12 cellular contexts compared by ENCODE assay signal in the genomic region with DNA sequence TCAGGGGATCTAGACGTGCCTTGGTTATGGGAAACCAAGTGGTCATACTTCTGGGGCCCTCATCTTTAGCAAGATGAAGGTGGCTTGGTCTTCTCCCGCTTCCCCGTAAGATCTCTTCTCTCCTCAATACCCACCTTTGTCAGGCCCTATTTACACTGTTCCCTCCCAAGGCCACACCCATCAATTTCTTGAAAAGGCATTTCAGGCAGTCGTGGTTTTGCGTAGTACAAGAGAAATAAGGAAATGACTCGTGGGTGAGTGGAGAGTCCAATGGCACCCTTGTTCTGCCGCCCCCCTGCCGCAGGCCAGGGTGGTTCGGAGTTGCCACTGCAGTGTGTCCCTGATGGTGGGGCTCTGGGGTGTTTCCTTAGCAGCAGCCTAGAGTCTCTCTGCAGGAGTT. TPM values are rescaled to one million over a fixed set of nuclear protein-coding genes. Genes with fewer than 3 reads are reported as not detected.
DNase-seq lines count a peak whose midpoint lies in the region; ATAC-seq and TF ChIP-seq lines count a peak whose summit lies in the region.
"Had no signal": no experiment of that assay in that cellular context is flagged by ENCODE, and none has a peak within 500 bp of the region (broad histone marks: within the 10 kb centered on the region; RNA-seq: fewer than 3 reads in every experiment).

No MANE protein-coding gene starts in this region.

- ATAC-seq in activated CD8-positive, alpha-beta memory T cell treated with anti-CD3 and anti-CD28 coated beads, Interleukin-2, amount 10 ng/mL, durations not matched to agents 7 days and 5 days = peak; percentile 42
- ATAC-seq in GM21576 (IDR thresholded peaks at IDR 0.05; ENCODE audit: unreplicated experiment) = no peak
- ATAC-seq in stimulated activated memory B cell treated with anti-CD40 and anti-IgM and Interleukin-4, amounts not matched to agents 10 μg/mL and 1 μg/mL and 100 μg/mL, for 72 hours = no peak

- H3K36me3 ChIP-seq in SK-N-SH (replicated peaks in 1 of 2; ENCODE audit: control insufficient read depth in 1 of 2, insufficient read depth in 2 of 2, low read length in 1 of 2) = no peaks in the 10 kb centered on the region
- no peaks in the 10 kb centered on the region for H3K36me3 ChIP-seq in transverse colon

- WGBS in SK-N-SH (ENCODE audit: low lambda C conversion rate) = 44% methylated on average over 9 of the region's 9 CpGs
- 43% methylated on average over 9 of the region's 9 CpGs; no CpG with 5 or more reads in 1 of the 2 donors for WGBS in transverse colon (ENCODE audit: low coverage in 1 of 2), 2 donors

- no peaks in the 10 kb centered on the region for H3K27me3 ChIP-seq in SK-N-SH (ENCODE audit: insufficient read depth)
- H3K27me3 ChIP-seq in transverse colon = no peaks in the 10 kb centered on the region

- H3K9me3 ChIP-seq in SK-N-SH = no peaks in the 10 kb centered on the region
- H3K9me3 ChIP-seq in transverse colon = no peaks in the 10 kb centered on the region

- no peaks in the 10 kb centered on the region for H3K9me2 ChIP-seq in SK-N-SH

- H3K27ac ChIP-seq in SK-N-SH (ENCODE audit: low read depth in 2 of 2, low read length in 1 of 2) (no peak overlapping the region), transverse colon (peak overlapping the region; percentile 48 to 76 (median 72))

- intact Hi-C loops in transverse colon (cut with DNase I; ENCODE audit: low total_unique reads) = no loop called here

- H3K27me3 Mint-ChIP-seq in activated CD8-positive, alpha-beta memory T cell treated with anti-CD3 and anti-CD28 coated beads, Interleukin-2, amount 10 ng/mL, durations not matched to agents 7 days and 5 days = peaks cover 39% of the 10 kb centered on the region
- peaks cover 9% of the 10 kb centered on the region for H3K27me3 Mint-ChIP-seq in stimulated activated memory B cell treated with anti-CD40 and anti-IgM and Interleukin-4, amounts not matched to agents 10 μg/mL and 1 μg/mL and 100 μg/mL, for 72 hours

- H3K9me3 Mint-ChIP-seq in activated CD8-positive, alpha-beta memory T cell treated with anti-CD3 and anti-CD28 coated beads, Interleukin-2, amount 10 ng/mL, durations not matched to agents 7 days and 5 days (ENCODE audit: low read depth) = no peaks in the 10 kb centered on the region
- H3K9me3 Mint-ChIP-seq in stimulated activated memory B cell treated with anti-CD40 and anti-IgM and Interleukin-4, amounts not matched to agents 10 μg/mL and 1 μg/mL and 100 μg/mL, for 72 hours = no peaks in the 10 kb centered on the region

- H4K20me1 ChIP-seq in SK-N-SH (ENCODE audit: insufficient read depth) = no peaks in the 10 kb centered on the region

- no peaks in the 10 kb centered on the region for H3K79me2 ChIP-seq in SK-N-SH (ENCODE audit: insufficient read depth)

- H3K4me1 Mint-ChIP-seq in activated CD8-positive, alpha-beta memory T cell treated with anti-CD3 and anti-CD28 coated beads, Interleukin-2, amount 10 ng/mL, durations not matched to agents 7 days and 5 days = peaks cover 18% of the 10 kb centered on the region
- no peaks in the 10 kb centered on the region for H3K4me1 Mint-ChIP-seq in stimulated activated memory B cell treated with anti-CD40 and anti-IgM and Interleukin-4, amounts not matched to agents 10 μg/mL and 1 μg/mL and 100 μg/mL, for 72 hours

- CTCF ChIA-PET in activated CD8-positive, alpha-beta memory T cell treated with anti-CD3 and anti-CD28 coated beads, Interleukin-2, amount 10 ng/mL, durations not matched to agents 7 days and 5 days (lab: Charles Lee) = interaction anchor here (0.7 to 1.2 kb wide), 2 partner anchors 33 to 457 kb away, joined by 3 read pairs; no protein-coding TSS in a partner anchor
- CTCF ChIA-PET in SK-N-SH (lab: Yijun Ruan, JAX) = interaction anchor here (0.8 kb wide), 1 partner anchor 69 kb away, joined by 3 read pairs; a partner anchor contains a TSS

- H3K4me1 ChIP-seq in SK-N-SH (ENCODE audit: control insufficient read depth in 1 of 2, insufficient read depth in 2 of 2, low read depth in 1 of 2, low read length in 1 of 2) (peaks cover 5 to 9% of the 10 kb centered on the region in 2 experiments; a peak in 2 of 4 replicates), transverse colon (peaks cover 0 to 60% (median 25%) of the 10 kb centered on the region in 4 donors)

- peak; percentile 18 for TF ChIP-seq POLR2A in transverse colon (IDR thresholded peaks at IDR 0.05)

- TF ChIP-seq CTCF in SK-N-SH (IDR thresholded peaks at IDR 0.05) (no peak), fibroblast of mammary gland (conservative IDR thresholded peaks at IDR 0.05; ENCODE audit: control insufficient read depth, insufficient read depth, low read depth, low read length) (no peak), transverse colon (IDR thresholded peaks at IDR 0.05) (no peak)

- peaks cover 5% of the 10 kb centered on the region for H3F3A ChIP-seq in SK-N-SH (replicated peaks; ENCODE audit: insufficient read depth)

- H3K36me3 Mint-ChIP-seq in activated CD8-positive, alpha-beta memory T cell treated with anti-CD3 and anti-CD28 coated beads, Interleukin-2, amount 10 ng/mL, durations not matched to agents 7 days and 5 days = no peaks in the 10 kb centered on the region
- H3K36me3 Mint-ChIP-seq in stimulated activated memory B cell treated with anti-CD40 and anti-IgM and Interleukin-4, amounts not matched to agents 10 μg/mL and 1 μg/mL and 100 μg/mL, for 72 hours = no peaks in the 10 kb centered on the region

- TF ChIP-seq EP300 in SK-N-SH (IDR thresholded peaks at IDR 0.05; ENCODE audit: borderline replicate concordance in 1 of 2, low read depth in 1 of 2, low read length in 1 of 2) = no peak
- TF ChIP-seq EP300 in transverse colon (IDR thresholded peaks at IDR 0.05; ENCODE audit: low read depth) = no peak

- H3K4me3 ChIP-seq in SK-N-SH (ENCODE audit: low read depth in 2 of 2, low read length in 1 of 2) (no peak overlapping the region), fibroblast of mammary gland (ENCODE audit: control insufficient read depth, low read depth, low read length) (no peak overlapping the region), transverse colon (no peak overlapping the region)

- POLR2A ChIA-PET in SK-N-SH (lab: Yijun Ruan, JAX) = no interaction called here

- H3K4me2 ChIP-seq in SK-N-SH = no peak overlapping the region

- in situ Hi-C loops in transverse colon (cut with MboI; ENCODE audit: low pct_ligation_motif_present in 1 of 4, low pct_unique_long_range_greater_than_20kb in 1 of 4, low sequenced_read_pairs in 3 of 4) = no loop called here

- no peak for DNase-seq in activated CD8-positive, alpha-beta memory T cell treated with anti-CD3 and anti-CD28 coated beads, Interleukin-2, amount 10 ng/mL, durations not matched to agents 7 days and 5 days
- DNase-seq in activated CD8-positive, alpha-beta memory T cell treated with anti-CD3 and anti-CD28 coated beads, Interleukin-2, amount 50 U/mL, for 4 hours = no peak
- DNase-seq in SK-N-SH = no peak
- DNase-seq in fibroblast of mammary gland (ENCODE audit: low read depth) = peak; percentile 71
- DNase-seq in transverse colon = peak; percentile 62
- DNase-seq in NCI-H2171 treated with DMSO at 0.1 percent for 48 hours (lab: John Stamatoyannopoulos, UW) = no peak
- DNase-seq: activated CD8-positive, alpha-beta memory T cell treated with anti-CD3 and anti-CD28 coated beads for 24 hours; glutamatergic neuron; NCI-H1930; Right ventricle myocardium superior had no signal

- H2AFZ ChIP-seq in SK-N-SH (ENCODE audit: low read depth) = peak overlapping the region; percentile 58; the same call in 1 of the 2 replicates

- H3K9ac ChIP-seq in SK-N-SH = no peak overlapping the region

- H3K27ac Mint-ChIP-seq in activated CD8-positive, alpha-beta memory T cell treated with anti-CD3 and anti-CD28 coated beads, Interleukin-2, amount 10 ng/mL, durations not matched to agents 7 days and 5 days = no peak overlapping the region
- H3K27ac Mint-ChIP-seq in stimulated activated memory B cell treated with anti-CD40 and anti-IgM and Interleukin-4, amounts not matched to agents 10 μg/mL and 1 μg/mL and 100 μg/mL, for 72 hours = no peak overlapping the region

- TF ChIP-seq RAD21 in SK-N-SH (IDR thresholded peaks at IDR 0.05; ENCODE audit: low read length) = no peak

- no peak overlapping the region for H3K4me3 Mint-ChIP-seq in activated CD8-positive, alpha-beta memory T cell treated with anti-CD3 and anti-CD28 coated beads, Interleukin-2, amount 10 ng/mL, durations not matched to agents 7 days and 5 days
- H3K4me3 Mint-ChIP-seq in stimulated activated memory B cell treated with anti-CD40 and anti-IgM and Interleukin-4, amounts not matched to agents 10 μg/mL and 1 μg/mL and 100 μg/mL, for 72 hours = no peak overlapping the region

TF ChIP-seq in SK-N-SH, 30 proteins besides CTCF, POLR2A, EP300 and RAD21:
- no peak for TF ChIP-seq MXI1 (IDR thresholded peaks at IDR 0.05; ENCODE audit: low read depth, low read length)
- no peak for TF ChIP-seq ELF1 (IDR thresholded peaks at IDR 0.05)
- no peak for TF ChIP-seq RXRA (IDR thresholded peaks at IDR 0.05; ENCODE audit: borderline replicate concordance, low read depth)
- no peak for TF ChIP-seq NFIC (IDR thresholded peaks at IDR 0.05; ENCODE audit: borderline replicate concordance)

RNA-seq across cellular contexts. Expression of a gene that starts 9.9 kb away (rescaled TPM):
- total RNA-seq in activated CD8-positive, alpha-beta memory T cell treated with anti-CD3 and anti-CD28 coated beads, Interleukin-2, amount 10 ng/mL, durations not matched to agents 7 days and 5 days = not detected
- polyA plus RNA-seq in SK-N-SH (2012; rRNA removed) = 12.7 and 16.1 TPM in 2 replicates
- polyA plus RNA-seq in SK-N-SH (2012; cell fraction: cytosol; rRNA removed) = 8.0 and 9.6 TPM in 2 replicates
- polyA plus RNA-seq in SK-N-SH (2012; cell fraction: nucleus; rRNA removed) = 8.2 and 12.0 TPM in 2 replicates
- 100 to 1,000 TPM in 3 of 4 donors, 1 to 10 TPM in 1; 7.0 to 166 (median 116) TPM for total RNA-seq in transverse colon

Comparison
In these comparisons a context has a peak if more than half of its experiments do, and no peak if none do; other contexts are left out.
1. DNase-seq: peak in fibroblast of mammary gland (single experiment) and transverse colon (single experiment); none in activated CD8-positive, alpha-beta memory T cell treated with anti-CD3 and anti-CD28 coated beads, Interleukin-2, amount 10 ng/mL, durations not matched to agents 7 days and 5 days (single experiment), activated CD8-positive, alpha-beta memory T cell treated with anti-CD3 and anti-CD28 coated beads, Interleukin-2, amount 50 U/mL, for 4 hours (single experiment), SK-N-SH (single experiment) and NCI-H2171 treated with DMSO at 0.1 percent for 48 hours (single experiment).
2. H3K27ac ChIP-seq: peak in transverse colon (4 of 4); none in SK-N-SH (0 of 2).
3. RNA of a gene that starts 9.9 kb away (total RNA-seq): 7.0 to 166 TPM in transverse colon; not detected in activated CD8-positive, alpha-beta memory T cell treated with anti-CD3 and anti-CD28 coated beads, Interleukin-2, amount 10 ng/mL, durations not matched to agents 7 days and 5 days; every median in the first group is over 4 times any median in the second.